In genomic region chr2:149221898-149222297, GRCh38 we compare ENCODE assay signal across 24 cellular contexts.
DNase-seq lines count a peak whose midpoint lies in the region; ATAC-seq and TF ChIP-seq lines count a peak whose summit lies in the region.
"Had no signal": no experiment of that assay in that cellular context is flagged by ENCODE, and none has a peak within 500 bp of the region (broad histone marks: within the 10 kb centered on the region; RNA-seq: fewer than 3 reads in every experiment).

No MANE protein-coding gene starts in this region.

- no peaks in the 10 kb centered on the region for H4K20me1 ChIP-seq in smooth muscle cell (ENCODE audit: low read depth)

- no peaks in the 10 kb centered on the region for H3K9me3 ChIP-seq in WERI-Rb-1 (ENCODE audit: severe bottlenecking)
- no peaks in the 10 kb centered on the region for H3K9me3 ChIP-seq in smooth muscle cell (replicated peaks; ENCODE audit: low read depth)
- H3K9me3 ChIP-seq: ascending aorta, SJSA1, suprapubic skin, uterus had no signal

- no peak overlapping the region for H3K4me2 ChIP-seq in smooth muscle cell
- H3K4me2 ChIP-seq: PC-9 had no signal

- TF ChIP-seq CTCF in WERI-Rb-1 (IDR thresholded peaks at IDR 0.05; ENCODE audit: low read depth, low read length) (no peak), nephron progenitor cell (IDR thresholded peaks at IDR 0.05) (no peak), smooth muscle cell (IDR thresholded peaks at IDR 0.05; ENCODE audit: borderline replicate concordance, insufficient read depth, poor library complexity, severe bottlenecking) (no peak)

- H3K36me3 ChIP-seq in WERI-Rb-1 (no peaks in the 10 kb centered on the region), smooth muscle cell (ENCODE audit: low read depth) (no peaks in the 10 kb centered on the region)
- H3K36me3 ChIP-seq: ascending aorta, SJSA1, suprapubic skin, uterus had no signal

- H3F3A ChIP-seq in smooth muscle cell (ENCODE audit: low read depth), result no peaks in the 10 kb centered on the region

- no peaks in the 10 kb centered on the region for H3K4me1 ChIP-seq in smooth muscle cell (ENCODE audit: low read depth)
- H3K4me1 ChIP-seq: ascending aorta, SJSA1, uterus had no signal

- no peak overlapping the region for H3K9ac ChIP-seq in smooth muscle cell (ENCODE audit: low read depth)

- H3K4me1 Mint-ChIP-seq in nephron progenitor cell, result peaks cover 36% of the 10 kb centered on the region
- no peaks in the 10 kb centered on the region for H3K4me1 Mint-ChIP-seq in activated naive CD8-positive, alpha-beta T cell treated with anti-CD3 and anti-CD28 coated beads for 36 hours
- H3K4me1 Mint-ChIP-seq: activated naive CD4-positive, alpha-beta T cell treated with anti-CD3 and anti-CD28 coated beads, Interleukin-2, amount 50 U/mL, for 24 hours; central memory CD8-positive, alpha-beta T cell; stimulated activated effector memory CD8-positive, alpha-beta T cell treated with anti-CD3 and anti-CD28 coated beads, Interleukin-12 subunit alpha, Interleukin-12 subunit beta, amount 100 ng/mL, for 72 hours had no signal

- no peak for ATAC-seq in HG03565 (IDR thresholded peaks at IDR 0.05; ENCODE audit: unreplicated experiment)
- ATAC-seq: natural killer cell treated with Interleukin-12 subunit alpha and Interleukin-12 subunit beta and Interleukin-15 and Interleukin-18, amount 100 ng/mL, for 72 hours; stimulated activated effector memory CD8-positive, alpha-beta T cell treated with anti-CD3 and anti-CD28 coated beads, Interleukin-12 subunit alpha, Interleukin-12 subunit beta, amount 100 ng/mL, for 72 hours had no signal

- H3K27ac ChIP-seq in WERI-Rb-1 (no peak overlapping the region), smooth muscle cell (ENCODE audit: low read depth) (no peak overlapping the region)
- H3K27ac ChIP-seq: ascending aorta, C4-2B, PC-9, SJSA1, suprapubic skin, uterus had no signal

- H3K9me3 Mint-ChIP-seq in nephron progenitor cell, result no peaks in the 10 kb centered on the region
- no peaks in the 10 kb centered on the region for H3K9me3 Mint-ChIP-seq in activated naive CD8-positive, alpha-beta T cell treated with anti-CD3 and anti-CD28 coated beads for 36 hours
- H3K9me3 Mint-ChIP-seq: activated naive CD4-positive, alpha-beta T cell treated with anti-CD3 and anti-CD28 coated beads, Interleukin-2, amount 50 U/mL, for 24 hours; activated T-helper 1 cell treated with anti-CD3 and anti-CD28 coated beads, Interleukin-12 subunit alpha, Interleukin-12 subunit beta, Interleukin-2, Interleukin-4 antibody, amounts not matched to agents 30 ng/mL and 10 ng/mL and 1 ng/mL, durations not matched to agents 14 hours and 24 hours and 36 hours; central memory CD8-positive, alpha-beta T cell; stimulated activated effector memory CD8-positive, alpha-beta T cell treated with anti-CD3 and anti-CD28 coated beads, Interleukin-12 subunit alpha, Interleukin-12 subunit beta, amount 100 ng/mL, for 72 hours had no signal

- no peak overlapping the region for H2AFZ ChIP-seq in smooth muscle cell (ENCODE audit: low read depth)
- H2AFZ ChIP-seq: PC-9 had no signal

- H3K79me2 ChIP-seq in smooth muscle cell (ENCODE audit: low read depth), result no peaks in the 10 kb centered on the region

- no peaks in the 10 kb centered on the region for H3K36me3 Mint-ChIP-seq in nephron progenitor cell (ENCODE audit: low read depth)
- no peaks in the 10 kb centered on the region for H3K36me3 Mint-ChIP-seq in activated naive CD8-positive, alpha-beta T cell treated with anti-CD3 and anti-CD28 coated beads for 36 hours
- H3K36me3 Mint-ChIP-seq: activated naive CD4-positive, alpha-beta T cell treated with anti-CD3 and anti-CD28 coated beads, Interleukin-2, amount 50 U/mL, for 24 hours; natural killer cell treated with Interleukin-12 subunit alpha and Interleukin-12 subunit beta and Interleukin-15 and Interleukin-18, amount 100 ng/mL, for 72 hours; stimulated activated effector memory CD8-positive, alpha-beta T cell treated with anti-CD3 and anti-CD28 coated beads, Interleukin-12 subunit alpha, Interleukin-12 subunit beta, amount 100 ng/mL, for 72 hours had no signal

- H3K4me3 Mint-ChIP-seq in nephron progenitor cell, result peak overlapping the region; percentile 1
- no peak overlapping the region for H3K4me3 Mint-ChIP-seq in activated naive CD8-positive, alpha-beta T cell treated with anti-CD3 and anti-CD28 coated beads for 36 hours
- H3K4me3 Mint-ChIP-seq: activated naive CD4-positive, alpha-beta T cell treated with anti-CD3 and anti-CD28 coated beads, Interleukin-2, amount 50 U/mL, for 24 hours; activated T-helper 1 cell treated with anti-CD3 and anti-CD28 coated beads, Interleukin-12 subunit alpha, Interleukin-12 subunit beta, Interleukin-2, Interleukin-4 antibody, amounts not matched to agents 30 ng/mL and 10 ng/mL and 1 ng/mL, durations not matched to agents 14 hours and 24 hours and 36 hours; central memory CD8-positive, alpha-beta T cell; natural killer cell treated with Interleukin-12 subunit alpha and Interleukin-12 subunit beta and Interleukin-15 and Interleukin-18, amount 100 ng/mL, for 72 hours; stimulated activated effector memory CD8-positive, alpha-beta T cell treated with anti-CD3 and anti-CD28 coated beads, Interleukin-12 subunit alpha, Interleukin-12 subunit beta, amount 100 ng/mL, for 72 hours had no signal

- peak overlapping the region; percentile 2 for H3K27ac Mint-ChIP-seq in nephron progenitor cell
- no peak overlapping the region for H3K27ac Mint-ChIP-seq in activated naive CD8-positive, alpha-beta T cell treated with anti-CD3 and anti-CD28 coated beads for 36 hours
- H3K27ac Mint-ChIP-seq: activated naive CD4-positive, alpha-beta T cell treated with anti-CD3 and anti-CD28 coated beads, Interleukin-2, amount 50 U/mL, for 24 hours; activated T-helper 1 cell treated with anti-CD3 and anti-CD28 coated beads, Interleukin-12 subunit alpha, Interleukin-12 subunit beta, Interleukin-2, Interleukin-4 antibody, amounts not matched to agents 30 ng/mL and 10 ng/mL and 1 ng/mL, durations not matched to agents 14 hours and 24 hours and 36 hours; natural killer cell treated with Interleukin-12 subunit alpha and Interleukin-12 subunit beta and Interleukin-15 and Interleukin-18, amount 100 ng/mL, for 72 hours; progenitor cell of endocrine pancreas; stimulated activated effector memory CD8-positive, alpha-beta T cell treated with anti-CD3 and anti-CD28 coated beads, Interleukin-12 subunit alpha, Interleukin-12 subunit beta, amount 100 ng/mL, for 72 hours had no signal

- H3K27me3 Mint-ChIP-seq in nephron progenitor cell (ENCODE audit: low read depth, poor library complexity), result no peaks in the 10 kb centered on the region
- H3K27me3 Mint-ChIP-seq in activated naive CD8-positive, alpha-beta T cell treated with anti-CD3 and anti-CD28 coated beads for 36 hours, result peaks cover 32% of the 10 kb centered on the region
- H3K27me3 Mint-ChIP-seq: central memory CD8-positive, alpha-beta T cell had no signal

- H3K27me3 ChIP-seq in WERI-Rb-1 (ENCODE audit: insufficient read depth, low read depth, severe bottlenecking) (peaks cover 12% of the 10 kb centered on the region), smooth muscle cell (ENCODE audit: low read depth) (no peaks in the 10 kb centered on the region)
- H3K27me3 ChIP-seq: ascending aorta, SJSA1, suprapubic skin, uterus had no signal

- DNase-seq in EH (ENCODE audit: low read depth), result peak; percentile 21
- peak; percentile 2 for DNase-seq in LHCN-M2 (ENCODE audit: low read depth)
- DNase-seq in WERI-Rb-1, result peak; percentile 8
- DNase-seq in nephron progenitor cell, result peak; percentile 12
- DNase-seq in smooth muscle cell (lab: John Stamatoyannopoulos, UW; ENCODE audit: unreplicated experiment), result no peak
- DNase-seq in NCI-H69 (lab: John Stamatoyannopoulos, UW), result no peak
- DNase-seq in activated naive CD8-positive, alpha-beta T cell treated with anti-CD3 and anti-CD28 coated beads for 36 hours, result no peak
- DNase-seq: activated CD4-positive, alpha-beta T cell treated with anti-CD3 and anti-CD28 coated beads, Interleukin-2, amount 50 U/mL, for 1 hour; NCI-H2171; NCI-H774; PC-9; stimulated activated CD4-positive, alpha-beta T cell treated with anti-CD3 and anti-CD28 coated beads, Interleukin-2, amount 100 ng/mL, for 24 hours; uterus had no signal

- H3K4me3 ChIP-seq in WERI-Rb-1 (ENCODE audit: low read depth, low read length) (no peak overlapping the region), smooth muscle cell (no peak overlapping the region)
- H3K4me3 ChIP-seq: ascending aorta, PC-9, SJSA1, suprapubic skin, uterus had no signal

- 27% methylated on average over 9 of the region's 9 CpGs for WGBS in smooth muscle cell (ENCODE audit: low lambda C conversion rate)

Comparison
In these comparisons a context has a peak if more than half of its experiments do, and no peak if none do; other contexts are left out.
1. DNase-seq: peak in EH (single experiment), LHCN-M2 (single experiment), WERI-Rb-1 (single experiment) and nephron progenitor cell (single experiment); none in smooth muscle cell (single experiment), NCI-H69 (single experiment) and activated naive CD8-positive, alpha-beta T cell treated with anti-CD3 and anti-CD28 coated beads for 36 hours (single experiment).